In the genomic region with DNA sequence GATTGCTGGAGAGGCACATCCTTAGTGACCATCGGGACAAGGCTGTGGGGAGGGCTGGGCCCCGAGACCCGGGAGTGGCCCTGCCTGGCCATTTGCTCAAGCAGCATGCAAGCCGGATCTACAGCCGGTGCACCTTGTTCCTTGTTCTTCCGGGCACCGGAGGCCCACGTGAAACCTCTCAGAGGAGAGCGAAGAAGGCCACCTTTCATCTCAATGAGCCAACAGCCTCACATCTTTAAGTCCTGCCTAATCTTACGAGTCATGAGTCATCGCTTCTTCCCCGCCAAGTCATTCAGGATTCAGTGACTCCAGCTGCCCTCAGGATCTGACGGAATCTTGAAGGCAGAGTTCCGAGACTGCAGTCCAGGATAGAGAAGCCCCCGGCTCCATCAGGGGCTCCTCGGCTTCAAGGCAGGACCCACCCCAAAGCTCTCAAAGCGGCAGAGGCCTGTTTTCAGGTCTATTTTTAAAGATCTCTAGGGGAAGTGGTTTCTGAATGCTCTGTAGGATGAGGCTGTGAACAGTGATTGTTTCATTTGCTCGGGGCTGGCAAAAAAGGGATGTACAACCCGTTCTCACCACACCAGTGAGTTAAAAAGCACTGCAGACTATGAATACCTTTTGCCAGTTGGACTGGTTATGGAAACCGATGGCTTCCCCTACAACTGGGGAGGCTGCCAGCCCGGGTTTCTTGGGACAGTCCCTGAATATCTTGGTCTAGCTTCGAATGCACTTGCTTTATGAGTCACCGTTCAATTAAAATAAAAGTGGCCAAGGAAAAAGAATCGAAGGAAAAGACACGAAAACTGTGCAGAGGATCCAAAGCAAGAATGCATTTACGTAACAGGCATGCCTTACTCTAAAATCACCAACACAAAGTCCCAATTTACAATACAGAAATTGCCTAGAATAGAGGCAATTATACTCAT, we compare ENCODE assay signal across 8 cellular contexts.
DNase-seq lines count a peak whose midpoint lies in the region; ATAC-seq and TF ChIP-seq lines count a peak whose summit lies in the region.

No MANE protein-coding gene starts in this region.

- peak; percentile 71 for TF ChIP-seq POLR2A in GM19193 (IDR thresholded peaks at IDR 0.05; ENCODE audit: extremely low read depth, insufficient read depth, insufficient read length)

- in situ Hi-C loops in astrocyte of the cerebellum (cut with HindIII; ENCODE audit: low sequenced_read_pairs): no loop called here

- TF ChIP-seq CTCF in AG09319 (IDR thresholded peaks at IDR 0.05; ENCODE audit: low read depth, low read length): no peak
- no peak for TF ChIP-seq CTCF in astrocyte of the cerebellum (IDR thresholded peaks at IDR 0.05; ENCODE audit: low read depth, low read length, missing control alignments)

- peak overlapping the region; percentile 6 for H3K4me3 ChIP-seq in astrocyte of the cerebellum (ENCODE audit: low read depth, low read length)

- ATAC-seq in HG03354 (IDR thresholded peaks at IDR 0.05; ENCODE audit: poor library complexity, severe bottlenecking, unreplicated experiment): peak; percentile 76

- DNase-seq in AG09319 (ENCODE audit: extremely low read depth, low read depth): peak; percentile 24
- DNase-seq in T-helper 2 cell: peak in 4 of 5 experiments; percentile 26 to 74 (median 44)
- peak; percentile 80 for DNase-seq in astrocyte of the cerebellum (ENCODE audit: low read depth)
- peak; percentile 74 for DNase-seq in inferior parietal cortex (ENCODE audit: extremely low spot score)
- peak; percentile 18 to 34 for DNase-seq in stimulated activated CD4-positive, alpha-beta T cell treated with anti-CD3 and anti-CD28 coated beads, Interleukin-15, amount 100 ng/mL, for 1 hour (ENCODE audit: low read depth in 1 of 2, low spot score in 1 of 2)
- DNase-seq in NCI-H2107 treated with DMSO at 0.1 percent for 48 hours (lab: John Stamatoyannopoulos, UW; ENCODE audit: unreplicated experiment): no peak
